ENCODE assay signal across 8 cellular contexts in genomic region chr3:49906004-49906860, GRCh38. TPM values are rescaled to one million over a fixed set of nuclear protein-coding genes. Genes with fewer than 3 reads are reported as not detected.
DNase-seq lines count a peak whose midpoint lies in the region; ATAC-seq and TF ChIP-seq lines count a peak whose summit lies in the region.

No MANE protein-coding gene starts in this region.

- intact Hi-C loops in esophagus squamous epithelium (cut with DNase I), result no loop called here

- H3K4me3 Mint-ChIP-seq in activated T-cell treated with anti-CD3 and anti-CD28 coated beads, Interleukin-2, amount 50 U/mL, for 4 hours, result peak overlapping the region; percentile 31

- H3K4me1 ChIP-seq in esophagus squamous epithelium, result peaks cover 37 to 57% (median 39%) of the 10 kb centered on the region in 3 donors
- peaks cover 34 to 35% of the 10 kb centered on the region in 2 experiments for H3K4me1 ChIP-seq in neutrophil (ENCODE audit: control insufficient read depth in 1 of 2, insufficient read depth in 1 of 2, low read depth in 1 of 2, low read length in 1 of 2)
- H3K4me1 ChIP-seq in upper lobe of left lung, result peaks cover 41 to 51% (median 47%) of the 10 kb centered on the region in 4 donors

- H3K27me3 ChIP-seq in esophagus squamous epithelium, result no peaks in the 10 kb centered on the region
- no peaks in the 10 kb centered on the region for H3K27me3 ChIP-seq in neutrophil
- no peaks in the 10 kb centered on the region for H3K27me3 ChIP-seq in upper lobe of left lung

- TF ChIP-seq EP300 in upper lobe of left lung (IDR thresholded peaks at IDR 0.05), result no peak

- peaks cover 12% of the 10 kb centered on the region for H3K36me3 Mint-ChIP-seq in activated T-cell treated with anti-CD3 and anti-CD28 coated beads, Interleukin-2, amount 50 U/mL, for 4 hours (ENCODE audit: insufficient read depth)

- H3K4me3 ChIP-seq in esophagus squamous epithelium (peak overlapping the region in 3 of 4 donors; percentile 25 to 56 (median 31)), neutrophil (ENCODE audit: low read depth in 1 of 2, low read length in 1 of 2) (peak overlapping the region; percentile 40 to 57), upper lobe of left lung (peak overlapping the region in 3 of 4 donors; percentile 15 to 42 (median 34))

- ATAC-seq in activated T-cell treated with anti-CD3 and anti-CD28 coated beads, Interleukin-2, amount 50 U/mL, for 4 hours, result peak; percentile 56 to 64
- ATAC-seq in upper lobe of left lung (ENCODE audit: low FRiP score in 2 of 2) (peak; percentile 66 to 73), HG03196 (IDR thresholded peaks at IDR 0.05; ENCODE audit: unreplicated experiment) (no peak)

- TF ChIP-seq POLR2A in esophagus squamous epithelium (IDR thresholded peaks at IDR 0.05) (no peak), upper lobe of left lung (IDR thresholded peaks at IDR 0.05) (no peak)

- DNase-seq in NCI-H2107 (lab: John Stamatoyannopoulos, UW) (peak; percentile 15), NCI-H2107 treated with DMSO at 0.1 percent for 48 hours (lab: John Stamatoyannopoulos, UW; ENCODE audit: unreplicated experiment) (no peak), NCI-H69 (lab: John Stamatoyannopoulos, UW) (peak; percentile 74), esophagus squamous epithelium (lab: John Stamatoyannopoulos, UW) (no peak), upper lobe of left lung (peak; percentile 70 to 85)
- DNase-seq in activated T-cell treated with anti-CD3 and anti-CD28 coated beads, Interleukin-2, amount 50 U/mL, for 4 hours, result peak; percentile 45

- H3K4me1 Mint-ChIP-seq in activated T-cell treated with anti-CD3 and anti-CD28 coated beads, Interleukin-2, amount 50 U/mL, for 4 hours (ENCODE audit: low read depth), result peaks cover 21% of the 10 kb centered on the region

- no peaks in the 10 kb centered on the region for H3K9me3 ChIP-seq in esophagus squamous epithelium
- H3K9me3 ChIP-seq in neutrophil, result no peaks in the 10 kb centered on the region
- H3K9me3 ChIP-seq in upper lobe of left lung, result no peaks in the 10 kb centered on the region

- peak overlapping the region; percentile 68 to 91 (median 80) for H3K27ac ChIP-seq in esophagus squamous epithelium
- H3K27ac ChIP-seq in neutrophil, result peak overlapping the region; percentile 69
- H3K27ac ChIP-seq in upper lobe of left lung, result peak overlapping the region; percentile 49 to 88 (median 79)

- TF ChIP-seq CTCF in esophagus squamous epithelium (IDR thresholded peaks at IDR 0.05) (peak in 5 of 6 experiments; percentile 50 to 68 (median 62)), neutrophil (IDR thresholded peaks at IDR 0.05) (peak; percentile 23), upper lobe of left lung (IDR thresholded peaks at IDR 0.05) (peak; percentile 50 to 79 (median 66))

- H3K36me3 ChIP-seq in esophagus squamous epithelium (peaks cover 0 to 31% (median 14%) of the 10 kb centered on the region in 3 donors), neutrophil (peaks cover 25% of the 10 kb centered on the region), upper lobe of left lung (peaks cover 0 to 29% (median 16%) of the 10 kb centered on the region in 4 donors)

- H3K9me3 Mint-ChIP-seq in activated T-cell treated with anti-CD3 and anti-CD28 coated beads, Interleukin-2, amount 50 U/mL, for 4 hours, result no peaks in the 10 kb centered on the region

- no peaks in the 10 kb centered on the region for H3K27me3 Mint-ChIP-seq in activated T-cell treated with anti-CD3 and anti-CD28 coated beads, Interleukin-2, amount 50 U/mL, for 4 hours (ENCODE audit: low read depth)

- whole genome bisulfite sequencing in esophagus squamous epithelium, 2 donors, result 2 to 22% methylated on average over 6 to 7 of the region's 15 CpGs
- 14 to 23% methylated on average over 9 to 14 of the region's 15 CpGs for WGBS in upper lobe of left lung, 2 donors

RNA-seq across cellular contexts. Expression of gene MST1R, which starts 2.6 kb away (rescaled TPM):
- total RNA-seq in activated T-cell treated with anti-CD3 and anti-CD28 coated beads, Interleukin-2, amount 50 U/mL, for 4 hours, result under 1 TPM; 0.38 to 0.76 (median 0.57) TPM
- 10 to 100 TPM in 3 of 4 donors, 1 to 10 TPM in 1; 5.4 to 26.5 (median 14.5) TPM for total RNA-seq in esophagus squamous epithelium
- 10 to 100 TPM; 24.5 to 97.4 (median 36.4) TPM for total RNA-seq in upper lobe of left lung

RNA-seq across cellular contexts. Expression of gene MON1A, which starts 23.4 kb away (rescaled TPM):
- 10 to 100 TPM; 14.2 to 18.0 (median 14.3) TPM for total RNA-seq in activated T-cell treated with anti-CD3 and anti-CD28 coated beads, Interleukin-2, amount 50 U/mL, for 4 hours
- total RNA-seq in esophagus squamous epithelium (10 to 100 TPM; 12.9 to 17.2 (median 14.1) TPM), upper lobe of left lung (10 to 100 TPM in 5 of 6 donors, 1 to 10 TPM in 1; 8.0 to 28.3 (median 15.0) TPM)

RNA-seq across cellular contexts. Expression of gene RBM6, which starts 33.7 kb away (rescaled TPM):
- 10 to 100 TPM; 62.4 to 74.2 (median 65.9) TPM for total RNA-seq in activated T-cell treated with anti-CD3 and anti-CD28 coated beads, Interleukin-2, amount 50 U/mL, for 4 hours
- total RNA-seq in esophagus squamous epithelium, result 10 to 100 TPM; 32.2 to 85.1 (median 42.7) TPM
- total RNA-seq in upper lobe of left lung, result 100 to 1,000 TPM in 3 of 6 donors, 10 to 100 TPM in 3; 67.9 to 380 (median 123) TPM

RNA-seq across cellular contexts. Expression of gene CAMKV, which starts 36.5 kb away (rescaled TPM):
- 1 to 10 TPM; 1.4 to 3.2 (median 1.7) TPM for total RNA-seq in activated T-cell treated with anti-CD3 and anti-CD28 coated beads, Interleukin-2, amount 50 U/mL, for 4 hours
- under 1 TPM in 1 of 4 donors, not detected in 3; 0.19 TPM for total RNA-seq in esophagus squamous epithelium
- total RNA-seq in upper lobe of left lung, result under 1 TPM in 1 of 6 donors, not detected in 5; 0.43 TPM

RNA-seq across cellular contexts. Expression of gene TRAIP, which starts 49.9 kb away (rescaled TPM):
- 10 to 100 TPM; 12.1 to 19.1 (median 12.6) TPM for total RNA-seq in activated T-cell treated with anti-CD3 and anti-CD28 coated beads, Interleukin-2, amount 50 U/mL, for 4 hours
- total RNA-seq in esophagus squamous epithelium (10 to 100 TPM in 1 of 4 donors, 1 to 10 TPM in 3; 2.3 to 10.1 (median 4.1) TPM), upper lobe of left lung (1 to 10 TPM; 1.4 to 9.4 (median 3.5) TPM)

Comparison
In these comparisons a context has a peak if more than half of its experiments do, and no peak if none do; other contexts are left out.
1. DNase-seq: peak in NCI-H2107 (single experiment), NCI-H69 (single experiment), activated T-cell treated with anti-CD3 and anti-CD28 coated beads, Interleukin-2, amount 50 U/mL, for 4 hours (single experiment) and upper lobe of left lung (2 of 2); none in NCI-H2107 treated with DMSO at 0.1 percent for 48 hours (single experiment) and esophagus squamous epithelium (single experiment).
2. Peak in every context shown above with its lines, with median percentiles within 50 percentile points of each other: H3K27ac ChIP-seq, H3K4me3 ChIP-seq and CTCF ChIP-seq.